In the genomic region with DNA sequence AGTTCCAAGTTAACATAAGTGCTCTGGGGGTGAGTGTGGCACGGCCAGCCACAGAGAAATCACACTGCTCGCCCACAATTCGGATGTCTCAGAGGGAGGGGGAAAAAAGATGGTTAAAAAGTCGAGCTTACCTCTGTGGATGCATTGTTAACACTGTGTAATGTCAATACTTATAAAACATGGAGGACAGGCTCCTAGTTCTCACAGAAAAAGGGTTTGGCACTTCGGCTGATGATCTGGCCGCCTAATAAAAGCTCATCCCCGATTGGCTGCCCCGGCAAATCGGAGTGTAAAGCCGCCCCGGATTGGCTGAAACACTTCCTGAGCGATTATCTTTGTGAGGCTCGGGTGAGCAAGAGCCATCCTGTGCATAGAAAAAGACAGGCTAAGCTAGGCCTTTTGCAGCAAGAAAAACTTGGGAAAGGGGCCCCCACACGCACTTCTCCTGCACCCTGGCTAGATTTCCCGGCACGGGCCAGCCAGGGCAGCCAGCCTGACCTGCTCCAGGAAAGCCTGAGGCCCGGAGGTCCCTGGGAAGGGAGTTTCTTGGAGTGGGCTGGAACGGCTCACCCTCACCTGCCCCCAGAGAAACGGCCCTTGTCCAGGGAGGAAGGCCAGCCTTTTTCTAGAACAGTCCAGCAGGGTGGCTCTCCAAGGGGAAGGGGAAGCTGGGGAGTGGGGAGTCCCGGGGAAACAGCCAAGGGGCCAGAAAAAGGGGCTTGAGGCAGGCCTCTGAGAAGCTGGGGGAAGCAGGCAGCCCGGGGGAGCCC, we compare ENCODE assay signal across 8 cellular contexts. TPM values are rescaled to one million over a fixed set of nuclear protein-coding genes. Genes with fewer than 3 reads are reported as not detected.
DNase-seq lines count a peak whose midpoint lies in the region; TF ChIP-seq lines count a peak whose summit lies in the region.

TSS of gene ZMYND8 (minus strand) at position 174 of the 770 bp plus-strand sequence. CDS start at position 145, 29 bp downstream.

- peak within 1 kb of the TSS; percentile 95 to 99 for H3K27ac ChIP-seq in testis

- no peaks in the 10 kb centered on the region for H3K27me3 ChIP-seq in testis

- peaks cover 95% of the 10 kb centered on the region for H3K4me1 ChIP-seq in testis

- H3K4me3 Mint-ChIP-seq in HFFc6, result peak within 1 kb of the TSS; percentile 83
- H3K4me3 Mint-ChIP-seq in activated naive CD8-positive, alpha-beta T cell, result no peak within 1 kb of the TSS
- peak within 1 kb of the TSS; percentile 64 for H3K4me3 Mint-ChIP-seq in osteocyte (ENCODE audit: unreplicated experiment)

- WGBS in testis, 2 donors, result 4 to 5% methylated on average over 21 of the region's 21 CpGs

- H3K9me3 Mint-ChIP-seq in HFFc6 (no peaks in the 10 kb centered on the region), osteocyte (ENCODE audit: unreplicated experiment) (no peaks in the 10 kb centered on the region)
- H3K9me3 Mint-ChIP-seq in activated naive CD8-positive, alpha-beta T cell (ENCODE audit: low read depth), result no peaks in the 10 kb centered on the region

- H3K27me3 Mint-ChIP-seq in HFFc6 (ENCODE audit: insufficient read depth) (no peaks in the 10 kb centered on the region), osteocyte (ENCODE audit: unreplicated experiment) (no peaks in the 10 kb centered on the region)
- H3K27me3 Mint-ChIP-seq in activated naive CD8-positive, alpha-beta T cell, result no peaks in the 10 kb centered on the region

- H3K4me1 Mint-ChIP-seq in HFFc6 (ENCODE audit: low read depth) (no peaks in the 10 kb centered on the region; the same call in 1 of the 2 replicates), osteocyte (ENCODE audit: unreplicated experiment) (peaks cover 56% of the 10 kb centered on the region)
- H3K4me1 Mint-ChIP-seq in activated naive CD8-positive, alpha-beta T cell (ENCODE audit: low read depth), result peaks cover 52% of the 10 kb centered on the region

- H3K36me3 Mint-ChIP-seq in HFFc6 (ENCODE audit: low read depth), result no peaks in the 10 kb centered on the region
- H3K36me3 Mint-ChIP-seq in activated naive CD8-positive, alpha-beta T cell, result peaks cover 2% of the 10 kb centered on the region
- no peaks in the 10 kb centered on the region for H3K36me3 Mint-ChIP-seq in osteocyte (ENCODE audit: unreplicated experiment)

- no peaks in the 10 kb centered on the region for H3K9me3 ChIP-seq in testis

- no peaks in the 10 kb centered on the region for H3K36me3 ChIP-seq in testis (ENCODE audit: low read depth, missing control alignments)

- TF ChIP-seq POLR2A in testis (IDR thresholded peaks at IDR 0.05), result no peak

- DNase-seq in ELF-1 (ENCODE audit: low read depth, low spot score) (peak; percentile 99), HFFc6 (peak; percentile 91), NCI-H1417 treated with DMSO at 0.1 percent for 48 hours (lab: John Stamatoyannopoulos, UW) (peak; percentile 92), SW 1271 (lab: John Stamatoyannopoulos, UW) (peak; percentile 87 to 91), glomerular endothelial cell (ENCODE audit: extremely low read depth, low read depth, low spot score) (peak; percentile 72), osteocyte (ENCODE audit: extremely low spot score, unreplicated experiment) (peak; percentile 96), testis (peak; percentile 95)

- H3K27ac Mint-ChIP-seq in HFFc6 (no peak within 1 kb of the TSS; the same call in 1 of the 2 replicates), osteocyte (ENCODE audit: unreplicated experiment) (no peak within 1 kb of the TSS)
- peak within 1 kb of the TSS; percentile 100 for H3K27ac Mint-ChIP-seq in activated naive CD8-positive, alpha-beta T cell

- H3K4me3 ChIP-seq in testis, result peak within 1 kb of the TSS in 1 of 2 donors; percentile 48

- no peak for TF ChIP-seq CTCF in HFFc6 (IDR thresholded peaks at IDR 0.05)
- no peak for TF ChIP-seq CTCF in osteocyte (IDR thresholded peaks at IDR 0.05)
- TF ChIP-seq CTCF in testis (IDR thresholded peaks at IDR 0.05), result no peak

- intact Hi-C loops in testis (cut with DNase I; ENCODE audit: low total_unique reads), result loop anchor here (5.0 kb wide), 1 partner anchor 39 kb away; no protein-coding TSS in a partner anchor

RNA-seq across cellular contexts. Expression of gene ZMYND8, which starts in this region (rescaled TPM):
- total RNA-seq in HFFc6 (2021; fragmentation: NEBNext Ultra II Directional; extraction: Animal tissue kit (Norgen Biotek cat#: 25700)), result 10 to 100 TPM; 27.8 to 38.3 (median 34.8) TPM
- total RNA-seq in glomerular endothelial cell, result 30.7 and 44.0 TPM in 2 replicates
- total RNA-seq in osteocyte, result 96.5 and 111 TPM in 2 replicates
- total RNA-seq in testis, result 100 to 1,000 TPM in 1 of 2 donors, 10 to 100 TPM in 1; 87.2 to 102 TPM
- 30.4 TPM for polyA plus RNA-seq in testis (ENCODE audit: insufficient read depth, low read depth, low replicate concordance)
